ENCODE assay signal across 8 cellular contexts in the genomic region with DNA sequence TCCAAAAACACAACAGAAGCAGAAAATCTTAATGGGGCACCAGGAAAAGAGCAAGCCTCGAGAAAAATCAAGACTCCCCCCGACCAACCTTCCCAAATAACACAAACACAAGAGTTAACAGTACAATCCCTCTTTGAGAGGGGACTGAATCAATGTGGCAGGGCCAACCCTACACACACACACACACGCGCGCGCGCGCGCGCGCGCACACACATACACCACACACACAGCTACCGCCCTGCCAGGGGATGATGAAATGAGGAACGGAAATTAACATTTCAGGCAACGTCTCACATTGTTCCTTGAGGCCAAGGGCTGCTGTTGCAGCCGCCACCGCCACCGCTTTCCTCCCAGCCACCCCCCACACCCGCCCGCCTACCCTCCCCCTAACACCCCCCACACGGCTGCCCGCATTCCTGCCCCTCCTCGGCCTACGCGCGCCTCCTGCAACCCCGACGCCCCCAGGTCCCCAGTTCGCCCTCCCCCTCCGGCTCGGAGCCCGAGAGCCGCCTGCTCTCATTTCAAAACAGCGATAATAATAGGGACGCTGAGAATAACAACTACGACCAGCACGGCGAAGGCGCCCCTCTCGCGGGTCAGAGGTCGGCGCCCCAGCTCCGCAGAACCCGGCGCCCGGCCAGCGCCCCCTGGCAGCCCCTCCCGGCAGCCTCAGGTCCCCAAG. TPM values are rescaled to one million over a fixed set of nuclear protein-coding genes. Genes with fewer than 3 reads are reported as not detected.
A peak's percentile ranks its signal among the peaks of the same experiment; 100 is the strongest.
DNase-seq lines count a peak whose midpoint lies in the region; ATAC-seq and TF ChIP-seq lines count a peak whose summit lies in the region.

No MANE protein-coding gene starts in this region.

- H3K27ac Mint-ChIP-seq in IgD-negative memory B cell: peak overlapping the region; percentile 93 to 99 (median 95)

- H3K36me3 Mint-ChIP-seq in IgD-negative memory B cell: peaks cover 1% of the 10 kb centered on the region

- peak; percentile 21; the same call in 1 of the 2 replicates for TF ChIP-seq CTCF in GM12874 (IDR thresholded peaks at IDR 0.05; ENCODE audit: insufficient read depth, low read depth, low read length)

- H3K4me3 Mint-ChIP-seq in IgD-negative memory B cell: peak overlapping the region; percentile 85 to 94 (median 90)

- H3K9me3 Mint-ChIP-seq in IgD-negative memory B cell: no peaks in the 10 kb centered on the region

- no peak for ATAC-seq in HG02678 (IDR thresholded peaks at IDR 0.05; ENCODE audit: unreplicated experiment)

- DNase-seq in SK-N-DZ (ENCODE audit: low spot score) (peak; percentile 78), glomerular endothelial cell (ENCODE audit: extremely low read depth, low read depth, low spot score) (peak; percentile 71), occipital lobe (lab: John Stamatoyannopoulos, UW) (peak; percentile 71), superior temporal gyrus (ENCODE audit: extremely low spot score) (peak; percentile 82)
- peak; percentile 85 for DNase-seq in activated naive CD4-positive, alpha-beta T cell treated with anti-CD3 and anti-CD28 coated beads, Interleukin-2, amount 50 U/mL, for 16 hours

- no peaks in the 10 kb centered on the region for H3K27me3 Mint-ChIP-seq in IgD-negative memory B cell

- peaks cover 37 to 55% (median 44%) of the 10 kb centered on the region in 3 donors for H3K4me1 Mint-ChIP-seq in IgD-negative memory B cell

RNA-seq across cellular contexts. Expression of gene ANKRD11, which starts 1.2 kb away (rescaled TPM):
- 11.6 TPM for polyA plus RNA-seq in IgD-negative memory B cell
- 47.7 and 51.2 TPM in 2 replicates for polyA plus RNA-seq in SK-N-DZ (2014; cell fraction: cytosol; rRNA removed)
- polyA plus RNA-seq in SK-N-DZ (2014; cell fraction: nucleus; rRNA removed): 95.8 and 176 TPM in 2 replicates
- total RNA-seq in glomerular endothelial cell: 113 and 178 TPM in 2 replicates
- total RNA-seq in occipital lobe: 27.5 TPM

RNA-seq across cellular contexts. Expression of gene SPG7, which starts 19.0 kb away (rescaled TPM):
- polyA plus RNA-seq in IgD-negative memory B cell: 47.0 TPM
- polyA plus RNA-seq in SK-N-DZ (2014; cell fraction: cytosol; rRNA removed): 297 and 335 TPM in 2 replicates
- 713 and 807 TPM in 2 replicates for polyA plus RNA-seq in SK-N-DZ (2014; cell fraction: nucleus; rRNA removed)
- total RNA-seq in glomerular endothelial cell: 141 and 210 TPM in 2 replicates
- total RNA-seq in occipital lobe: 78.1 TPM
